ENCODE assay signal across 16 cellular contexts in genomic region chr3:114675104-114675503, GRCh38.
DNase-seq lines count a peak whose midpoint lies in the region; ATAC-seq and TF ChIP-seq lines count a peak whose summit lies in the region.
"Had no signal": no experiment of that assay in that cellular context is flagged by ENCODE, and none has a peak within 500 bp of the region (broad histone marks: within the 10 kb centered on the region; RNA-seq: fewer than 3 reads in every experiment).

No MANE protein-coding gene starts in this region.

- intact Hi-C loops in activated CD8-positive, alpha-beta T cell treated with anti-CD3 and anti-CD28 coated beads for 36 hours (cut with micrococcal nuclease) = no loop called here

- H3K27ac Mint-ChIP-seq in activated CD8-positive, alpha-beta T cell treated with anti-CD3 and anti-CD28 coated beads for 36 hours = no peak overlapping the region
- no peak overlapping the region for H3K27ac Mint-ChIP-seq in activated CD8-positive, alpha-beta T cell treated with anti-CD3 and anti-CD28 coated beads, Interleukin-2, amount 10 ng/mL, durations not matched to agents 7 days and 5 days
- peak overlapping the region; percentile 87 for H3K27ac Mint-ChIP-seq in osteocyte (ENCODE audit: unreplicated experiment)
- H3K27ac Mint-ChIP-seq: CD14-positive monocyte had no signal

- H3K4me3 Mint-ChIP-seq in activated CD8-positive, alpha-beta T cell treated with anti-CD3 and anti-CD28 coated beads for 36 hours = no peak overlapping the region
- H3K4me3 Mint-ChIP-seq in activated CD8-positive, alpha-beta T cell treated with anti-CD3 and anti-CD28 coated beads, Interleukin-2, amount 10 ng/mL, durations not matched to agents 7 days and 5 days = no peak overlapping the region
- H3K4me3 Mint-ChIP-seq in osteocyte (ENCODE audit: unreplicated experiment) = peak overlapping the region; percentile 16
- H3K4me3 Mint-ChIP-seq: CD14-positive monocyte had no signal

- no peak for TF ChIP-seq CTCF in activated CD8-positive, alpha-beta T cell treated with anti-CD3 and anti-CD28 coated beads for 36 hours (IDR thresholded peaks at IDR 0.05)
- no peak for TF ChIP-seq CTCF in choroid plexus epithelial cell (conservative IDR thresholded peaks at IDR 0.05; ENCODE audit: low read depth, low read length)
- TF ChIP-seq CTCF in osteocyte (IDR thresholded peaks at IDR 0.05) = no peak

- H3K4me3 ChIP-seq in choroid plexus epithelial cell (ENCODE audit: low read depth, low read length) = no peak overlapping the region
- H3K4me3 ChIP-seq: A549, GM12878 had no signal

- H3K4me1 Mint-ChIP-seq in activated CD8-positive, alpha-beta T cell treated with anti-CD3 and anti-CD28 coated beads for 36 hours (ENCODE audit: low read depth) = peaks cover 20% of the 10 kb centered on the region
- H3K4me1 Mint-ChIP-seq in activated CD8-positive, alpha-beta T cell treated with anti-CD3 and anti-CD28 coated beads, Interleukin-2, amount 10 ng/mL, durations not matched to agents 7 days and 5 days (ENCODE audit: low read depth) = no peaks in the 10 kb centered on the region
- H3K4me1 Mint-ChIP-seq in osteocyte (ENCODE audit: unreplicated experiment) = peaks cover 45% of the 10 kb centered on the region
- H3K4me1 Mint-ChIP-seq: CD14-positive monocyte had no signal

- peaks cover 5% of the 10 kb centered on the region for H3K9me3 Mint-ChIP-seq in activated CD8-positive, alpha-beta T cell treated with anti-CD3 and anti-CD28 coated beads for 36 hours
- H3K9me3 Mint-ChIP-seq in activated CD8-positive, alpha-beta T cell treated with anti-CD3 and anti-CD28 coated beads, Interleukin-2, amount 10 ng/mL, durations not matched to agents 7 days and 5 days (ENCODE audit: insufficient read depth) = no peaks in the 10 kb centered on the region
- H3K9me3 Mint-ChIP-seq in osteocyte (ENCODE audit: unreplicated experiment) = no peaks in the 10 kb centered on the region

- peaks cover 9% of the 10 kb centered on the region for H3K36me3 Mint-ChIP-seq in activated CD8-positive, alpha-beta T cell treated with anti-CD3 and anti-CD28 coated beads for 36 hours (ENCODE audit: low read depth)
- no peaks in the 10 kb centered on the region for H3K36me3 Mint-ChIP-seq in activated CD8-positive, alpha-beta T cell treated with anti-CD3 and anti-CD28 coated beads, Interleukin-2, amount 10 ng/mL, durations not matched to agents 7 days and 5 days (ENCODE audit: low read depth)
- H3K36me3 Mint-ChIP-seq in osteocyte (ENCODE audit: unreplicated experiment) = peaks cover 2% of the 10 kb centered on the region

- ATAC-seq in activated CD8-positive, alpha-beta T cell treated with anti-CD3 and anti-CD28 coated beads for 36 hours = no peak
- ATAC-seq in activated CD8-positive, alpha-beta T cell treated with anti-CD3 and anti-CD28 coated beads, Interleukin-2, amount 10 ng/mL, durations not matched to agents 7 days and 5 days = no peak
- ATAC-seq: A549, GM12878, Right ventricle myocardium inferior, SK-N-SH treated with all-trans-retinoic acid at 6 μM for 48 hours had no signal

- CTCF ChIA-PET in activated CD8-positive, alpha-beta T cell treated with anti-CD3 and anti-CD28 coated beads for 36 hours (lab: Charles Lee) = no interaction called here
- CTCF ChIA-PET in activated CD8-positive, alpha-beta T cell treated with anti-CD3 and anti-CD28 coated beads, Interleukin-2, amount 10 ng/mL, durations not matched to agents 7 days and 5 days (lab: Charles Lee) = no interaction called here

- H3K27me3 Mint-ChIP-seq in activated CD8-positive, alpha-beta T cell treated with anti-CD3 and anti-CD28 coated beads for 36 hours = no peaks in the 10 kb centered on the region
- no peaks in the 10 kb centered on the region for H3K27me3 Mint-ChIP-seq in activated CD8-positive, alpha-beta T cell treated with anti-CD3 and anti-CD28 coated beads, Interleukin-2, amount 10 ng/mL, durations not matched to agents 7 days and 5 days (ENCODE audit: low read depth)
- no peaks in the 10 kb centered on the region for H3K27me3 Mint-ChIP-seq in osteocyte (ENCODE audit: unreplicated experiment)

- peak; percentile 5 for DNase-seq in activated CD8-positive, alpha-beta T cell treated with anti-CD3 and anti-CD28 coated beads for 36 hours
- DNase-seq in activated CD8-positive, alpha-beta T cell treated with anti-CD3 and anti-CD28 coated beads, Interleukin-2, amount 10 ng/mL, durations not matched to agents 7 days and 5 days = no peak
- peak; percentile 56 for DNase-seq in OCI-M1 (lab: John Stamatoyannopoulos, UW)
- peak; percentile 55 for DNase-seq in choroid plexus epithelial cell (ENCODE audit: low read depth)
- DNase-seq in osteocyte (ENCODE audit: extremely low spot score, unreplicated experiment) = no peak
- DNase-seq in RPMI8226 = no peak
- no peak for DNase-seq in NCI-H1417 treated with DMSO at 0.1 percent for 48 hours (lab: John Stamatoyannopoulos, UW)
- DNase-seq in T1000 (lab: John Stamatoyannopoulos, UW) = no peak
- DNase-seq: DMS79, MV-4-11, NCI-H1436 had no signal

- POLR2A ChIA-PET in activated CD8-positive, alpha-beta T cell treated with anti-CD3 and anti-CD28 coated beads for 36 hours (lab: Charles Lee) = no interaction called here
- POLR2A ChIA-PET in activated CD8-positive, alpha-beta T cell treated with anti-CD3 and anti-CD28 coated beads, Interleukin-2, amount 10 ng/mL, durations not matched to agents 7 days and 5 days (lab: Charles Lee) = no interaction called here

Comparison
In these comparisons a context has a peak if more than half of its experiments do, and no peak if none do; other contexts are left out.
1. DNase-seq: peak in activated CD8-positive, alpha-beta T cell treated with anti-CD3 and anti-CD28 coated beads for 36 hours (single experiment), OCI-M1 (single experiment) and choroid plexus epithelial cell (single experiment); none in activated CD8-positive, alpha-beta T cell treated with anti-CD3 and anti-CD28 coated beads, Interleukin-2, amount 10 ng/mL, durations not matched to agents 7 days and 5 days (single experiment), osteocyte (single experiment), RPMI8226 (single experiment), NCI-H1417 treated with DMSO at 0.1 percent for 48 hours (single experiment) and T1000 (single experiment).